25 cellular contexts compared by ENCODE assay signal in the genomic region with DNA sequence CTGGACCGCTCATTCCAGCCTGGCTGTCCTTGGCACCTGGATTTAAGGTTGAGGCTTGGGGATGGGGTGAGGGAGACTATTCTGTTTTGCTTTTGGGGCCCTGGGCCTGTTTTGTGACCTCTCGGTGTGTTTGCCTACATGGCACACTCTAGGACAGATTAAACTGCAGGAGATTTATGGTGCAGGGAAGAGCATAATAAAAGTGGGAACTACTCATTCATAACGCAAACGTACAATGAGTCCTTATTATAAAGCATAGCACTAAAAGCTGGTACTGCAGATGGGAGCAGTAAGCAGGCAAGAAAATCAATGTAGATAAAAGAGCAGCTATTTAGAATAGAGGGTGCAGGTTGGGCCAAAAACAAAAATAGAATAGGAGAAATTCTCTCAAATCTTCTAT.
"Had no signal": no experiment of that assay in that cellular context is flagged by ENCODE, and none has a peak within 500 bp of the region (broad histone marks: within the 10 kb centered on the region; RNA-seq: fewer than 3 reads in every experiment).

No MANE protein-coding gene starts in this region.

- DNase-seq: activated B cell treated with CpG ODN at 0.5 μM for 24 hours; activated CD4-positive, alpha-beta memory T cell treated with anti-CD3 and anti-CD28 coated beads, Interleukin-2, amount 10 ng/mL, durations not matched to agents 7 days and 5 days; activated CD4-positive, alpha-beta T cell treated with anti-CD3 and anti-CD28 coated beads, Interleukin-2, amount 10 ng/mL, durations not matched to agents 7 days and 5 days; activated CD4-positive, alpha-beta T cell treated with anti-CD3 and anti-CD28 coated beads, Interleukin-2, amount 50 U/mL, for 4 hours; activated CD8-positive, alpha-beta memory T cell treated with anti-CD3 and anti-CD28 coated beads, Interleukin-2, amount 50 U/mL, for 48 hours; activated gamma-delta T cell; activated naive CD4-positive, alpha-beta T cell; activated naive CD4-positive, alpha-beta T cell treated with anti-CD3 and anti-CD28 coated beads, Interleukin-2, amount 10 ng/mL, durations not matched to agents 7 days and 5 days; activated naive CD8-positive, alpha-beta T cell treated with anti-CD3 and anti-CD28 coated beads, Interleukin-2, amount 10 ng/mL, durations not matched to agents 7 days and 5 days; activated T-cell treated with anti-CD3 and anti-CD28 coated beads for 4 hours; activated T-cell treated with anti-CD3 and anti-CD28 coated beads, Interleukin-2, amount 50 U/mL, for 24 hours; activated T-cell treated with anti-CD3 and anti-CD28 coated beads, Interleukin-2, amount 50 U/mL, for 72 hours; central memory CD4-positive, alpha-beta T cell; cerebellar nuclear complex; colonic mucosa; effector CD8-positive, alpha-beta T cell; esophagus squamous epithelium; foreskin melanocyte; head of caudate nucleus; T-helper 17 cell; T1000; WERI-Rb-1 had no signal

- ATAC-seq: activated CD4-positive, CD25-positive, alpha-beta regulatory T cell treated with anti-CD3 and anti-CD28 coated beads, Interleukin-2, amount 50 U/mL, for 24 hours; activated naive CD4-positive, alpha-beta T cell treated with anti-CD3 and anti-CD28 coated beads, Interleukin-2, amount 50 U/mL, for 72 hours; activated T-cell treated with anti-CD3 and anti-CD28 coated beads, Interleukin-2, amount 50 U/mL, for 72 hours; gastroesophageal sphincter; T-helper 17 cell had no signal
